Comparison of ENCODE assay signal across 12 cellular contexts in genomic region chr17:74276561-74277009, GRCh38. TPM values are rescaled to one million over a fixed set of nuclear protein-coding genes. Genes with fewer than 3 reads are reported as not detected.
DNase-seq lines count a peak whose midpoint lies in the region; ATAC-seq, FAIRE-seq and TF ChIP-seq lines count a peak whose summit lies in the region.
"Had no signal": no experiment of that assay in that cellular context is flagged by ENCODE, and none has a peak within 500 bp of the region (broad histone marks: within the 10 kb centered on the region; RNA-seq: fewer than 3 reads in every experiment).

No MANE protein-coding gene starts in this region.

- H3K27ac ChIP-seq in gastroesophageal sphincter, result peak overlapping the region in 3 of 4 donors; percentile 44 to 76 (median 62)
- H3K27ac ChIP-seq in ovary, result peak overlapping the region in 1 of 2 donors; percentile 44
- H3K27ac ChIP-seq: cardiac muscle cell, foreskin keratinocyte had no signal

- ATAC-seq in gastroesophageal sphincter (peak; percentile 65), HG03457 (IDR thresholded peaks at IDR 0.05; ENCODE audit: unreplicated experiment) (no peak), GM21786 (IDR thresholded peaks at IDR 0.05; ENCODE audit: unreplicated experiment) (no peak)
- ATAC-seq: foreskin keratinocyte had no signal

- H3K27me3 ChIP-seq in gastroesophageal sphincter (peaks cover 49% of the 10 kb centered on the region), ovary (no peaks in the 10 kb centered on the region)
- H3K27me3 ChIP-seq: cardiac muscle cell had no signal

- H3K4me1 ChIP-seq in gastroesophageal sphincter, result peaks cover 0 to 54% (median 6%) of the 10 kb centered on the region in 3 donors
- H3K4me1 ChIP-seq in ovary (ENCODE audit: insufficient read depth), result peaks cover 13% of the 10 kb centered on the region
- H3K4me1 ChIP-seq: foreskin keratinocyte had no signal

- TF ChIP-seq CTCF in gastroesophageal sphincter (IDR thresholded peaks at IDR 0.05) (no peak), ovary (IDR thresholded peaks at IDR 0.05) (no peak)

- no peak for FAIRE-seq in RCC 7860 (lab: Jason Lieb, UNC)

- H3K4me3 ChIP-seq in gastroesophageal sphincter (no peak overlapping the region), ovary (no peak overlapping the region)
- H3K4me3 ChIP-seq: cardiac muscle cell had no signal

- H3K36me3 ChIP-seq in gastroesophageal sphincter (no peaks in the 10 kb centered on the region), ovary (no peaks in the 10 kb centered on the region)
- H3K36me3 ChIP-seq: cardiac muscle cell had no signal

- DNase-seq in CD1c-positive myeloid dendritic cell (ENCODE audit: extremely low spot score), result peak; percentile 57
- DNase-seq in SKM-1 (lab: John Stamatoyannopoulos, UW; ENCODE audit: unreplicated experiment), result peak; percentile 8
- DNase-seq in ovary, result peak in 3 of 5 donors; percentile 34 to 57 (median 46)
- DNase-seq in posterior vena cava (ENCODE audit: low spot score), result no peak
- no peak for DNase-seq in RCC 7860 (ENCODE audit: low spot score)
- DNase-seq: activated CD8-positive, alpha-beta memory T cell treated with anti-CD3 and anti-CD28 coated beads, Interleukin-2, amount 50 U/mL, for 48 hours; foreskin keratinocyte; mammary epithelial cell had no signal

- TF ChIP-seq POLR2A in gastroesophageal sphincter (IDR thresholded peaks at IDR 0.05) (no peak), ovary (IDR thresholded peaks at IDR 0.05) (no peak)

- WGBS in gastroesophageal sphincter (ENCODE audit: low coverage in 1 of 2), 2 donors, result 60% methylated on average over 1 of the region's 5 CpGs; no CpG with 5 or more reads in 1 of the 2 donors
- 20 to 22% (median 21%) methylated on average over 5 of the region's 5 CpGs for WGBS in ovary, 3 donors

- no peaks in the 10 kb centered on the region for H3K9me3 ChIP-seq in gastroesophageal sphincter
- no peaks in the 10 kb centered on the region for H3K9me3 ChIP-seq in ovary

- TF ChIP-seq EP300 in gastroesophageal sphincter (IDR thresholded peaks at IDR 0.05), result no peak
- no peak for TF ChIP-seq EP300 in ovary (IDR thresholded peaks at IDR 0.05)

- intact Hi-C loops in ovary (cut with DNase I), result loop anchor here in 2 of 4 donors (2.0 to 5.0 kb wide), 2 partner anchors 62 to 64 kb away; partner anchors contain the start of gene TTYH2 (in 1 of the 2)
- intact Hi-C loops in posterior vena cava (cut with DNase I), result no loop called here

RNA-seq across cellular contexts. Expression of gene DNAI2, which starts 2.6 kb away (rescaled TPM):
- total RNA-seq in gastroesophageal sphincter (not detected), ovary (10 to 100 TPM in 1 of 7 donors, under 1 TPM in 4, not detected in 2; 0.32 to 12.2 (median 0.72) TPM), posterior vena cava (not detected)
- polyA plus RNA-seq in ovary, result under 1 TPM in 1 of 2 donors, not detected in 1; 0.07 TPM
- total RNA-seq: cardiac muscle cell, foreskin keratinocyte, mammary epithelial cell had no signal
- polyA plus RNA-seq: cardiac muscle cell, foreskin keratinocyte, mammary epithelial cell had no signal

RNA-seq across cellular contexts. Expression of gene KIF19, which starts 49.4 kb away (rescaled TPM):
- 1 to 10 TPM in 2 of 4 donors, under 1 TPM in 2; 0.81 to 2.1 (median 1.5) TPM for total RNA-seq in gastroesophageal sphincter
- total RNA-seq in ovary, result 10 to 100 TPM in 1 of 7 donors, 1 to 10 TPM in 3, under 1 TPM in 2, not detected in 1; 0.33 to 15.0 (median 1.4) TPM
- under 1 TPM in 1 of 2 donors, not detected in 1; 0.54 TPM for polyA plus RNA-seq in ovary
- 1 to 10 TPM; 1.4 to 2.3 TPM for total RNA-seq in posterior vena cava
- total RNA-seq: mammary epithelial cell had no signal
- polyA plus RNA-seq: cardiac muscle cell, mammary epithelial cell had no signal

Comparison
In these comparisons a context has a peak if more than half of its experiments do, and no peak if none do; other contexts are left out.
1. DNase-seq: peak in CD1c-positive myeloid dendritic cell (single experiment), SKM-1 (single experiment) and ovary (3 of 5); none in posterior vena cava (single experiment) and RCC 7860 (single experiment).